In genomic region chr6:43478008-43478372, GRCh38 we compare ENCODE assay signal across 8 cellular contexts. TPM values are rescaled to one million over a fixed set of nuclear protein-coding genes. Genes with fewer than 3 reads are reported as not detected.
DNase-seq lines count a peak whose midpoint lies in the region; ATAC-seq and TF ChIP-seq lines count a peak whose summit lies in the region.

No MANE protein-coding gene starts in this region.

- in situ Hi-C loops in astrocyte of the cerebellum (cut with HindIII; ENCODE audit: low sequenced_read_pairs): no loop called here

- DNase-seq in astrocyte of the cerebellum (ENCODE audit: low read depth) (no peak), memory B cell (ENCODE audit: low spot score in 2 of 2) (no peak), left lobe of liver (ENCODE audit: low spot score) (no peak), NCI-H1436 treated with DMSO at 0.1 percent for 48 hours (lab: John Stamatoyannopoulos, UW) (no peak)

- H3K9me3 Mint-ChIP-seq in memory B cell: no peaks in the 10 kb centered on the region

- peak overlapping the region; percentile 68 for H3K4me3 ChIP-seq in astrocyte of the cerebellum (ENCODE audit: low read depth, low read length)

- peaks cover 29% of the 10 kb centered on the region for H3K4me1 Mint-ChIP-seq in memory B cell

- peak overlapping the region; percentile 99 for H3K27ac Mint-ChIP-seq in memory B cell

- no peak for TF ChIP-seq CTCF in 22Rv1 (IDR thresholded peaks at IDR 0.05)
- TF ChIP-seq CTCF in astrocyte of the cerebellum (IDR thresholded peaks at IDR 0.05; ENCODE audit: low read depth, low read length, missing control alignments): no peak

- peaks cover 3% of the 10 kb centered on the region for H3K36me3 Mint-ChIP-seq in memory B cell

- peak overlapping the region; percentile 54 for H3K27ac ChIP-seq in 22Rv1

- H3K4me3 Mint-ChIP-seq in memory B cell: peak overlapping the region; percentile 99

- no peaks in the 10 kb centered on the region for H3K27me3 Mint-ChIP-seq in memory B cell

- ATAC-seq in HG03159 (IDR thresholded peaks at IDR 0.05; ENCODE audit: unreplicated experiment) (peak; percentile 7), memory B cell (ENCODE audit: low read depth) (peak; percentile 9), GM18870 (IDR thresholded peaks at IDR 0.05; ENCODE audit: unreplicated experiment) (no peak), left lobe of liver (no peak), HG03025 (IDR thresholded peaks at IDR 0.05; ENCODE audit: low FRiP score, unreplicated experiment) (no peak)

RNA-seq across cellular contexts. Expression of gene TJAP1, which starts 0.6 kb away (rescaled TPM):
- 14.0 TPM for total RNA-seq in left lobe of liver

RNA-seq across cellular contexts. Expression of gene DLK2, which starts 22.6 kb away (rescaled TPM):
- total RNA-seq in left lobe of liver: not detected

RNA-seq across cellular contexts. Expression of gene LRRC73, which starts 32.2 kb away (rescaled TPM):
- 0.40 TPM for total RNA-seq in left lobe of liver

RNA-seq across cellular contexts. Expression of gene YIPF3, which starts 38.7 kb away (rescaled TPM):
- total RNA-seq in left lobe of liver: 67.9 TPM

RNA-seq across cellular contexts. Expression of gene POLR1C, which starts 38.9 kb away (rescaled TPM):
- total RNA-seq in left lobe of liver: 13.3 TPM

Comparison
In these comparisons a context has a peak if more than half of its experiments do, and no peak if none do; other contexts are left out.
1. ATAC-seq: peak in HG03159 (single experiment) and memory B cell (single experiment); none in GM18870 (single experiment), left lobe of liver (single experiment) and HG03025 (single experiment).